Comparison of ENCODE assay signal across 1 cellular context in genomic region chr11:117876341-117877119, GRCh38.
TF ChIP-seq lines count a peak whose summit lies in the region.

A gene with protein sequence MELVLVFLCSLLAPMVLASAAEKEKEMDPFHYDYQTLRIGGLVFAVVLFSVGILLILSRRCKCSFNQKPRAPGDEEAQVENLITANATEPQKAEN (minus strand): TSS chr11:117876658. CDS start chr11:117842776, 33,882 bp downstream.

TF ChIP-seq in WTC11, 78 proteins besides CTCF, POLR2A, EP300 and RAD21 (continued from another document):
- no peak for TF ChIP-seq ZNF281 (CRISPR knock-in tag; IDR thresholded peaks at IDR 0.05)
- TF ChIP-seq USF2 (CRISPR knock-in tag; IDR thresholded peaks at IDR 0.05): no peak
- peak; percentile 55; the same call in 1 of the 2 replicates for TF ChIP-seq ELF4 (CRISPR knock-in tag; IDR thresholded peaks at IDR 0.05; ENCODE audit: low read depth)
- TF ChIP-seq, protein P1, sequence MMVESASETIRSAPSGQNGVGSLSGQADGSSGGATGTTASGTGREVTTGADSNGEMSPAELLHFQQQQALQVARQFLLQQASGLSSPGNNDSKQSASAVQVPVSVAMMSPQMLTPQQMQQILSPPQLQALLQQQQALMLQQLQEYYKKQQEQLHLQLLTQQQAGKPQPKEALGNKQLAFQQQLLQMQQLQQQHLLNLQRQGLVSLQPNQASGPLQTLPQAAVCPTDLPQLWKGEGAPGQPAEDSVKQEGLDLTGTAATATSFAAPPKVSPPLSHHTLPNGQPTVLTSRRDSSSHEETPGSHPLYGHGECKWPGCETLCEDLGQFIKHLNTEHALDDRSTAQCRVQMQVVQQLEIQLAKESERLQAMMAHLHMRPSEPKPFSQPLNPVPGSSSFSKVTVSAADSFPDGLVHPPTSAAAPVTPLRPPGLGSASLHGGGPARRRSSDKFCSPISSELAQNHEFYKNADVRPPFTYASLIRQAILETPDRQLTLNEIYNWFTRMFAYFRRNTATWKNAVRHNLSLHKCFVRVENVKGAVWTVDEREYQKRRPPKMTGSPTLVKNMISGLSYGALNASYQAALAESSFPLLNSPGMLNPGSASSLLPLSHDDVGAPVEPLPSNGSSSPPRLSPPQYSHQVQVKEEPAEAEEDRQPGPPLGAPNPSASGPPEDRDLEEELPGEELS (CRISPR knock-in tag; IDR thresholded peaks at IDR 0.05): no peak
- no peak for TF ChIP-seq ZNF232 (CRISPR knock-in tag; IDR thresholded peaks at IDR 0.05)
- TF ChIP-seq, protein P2, sequence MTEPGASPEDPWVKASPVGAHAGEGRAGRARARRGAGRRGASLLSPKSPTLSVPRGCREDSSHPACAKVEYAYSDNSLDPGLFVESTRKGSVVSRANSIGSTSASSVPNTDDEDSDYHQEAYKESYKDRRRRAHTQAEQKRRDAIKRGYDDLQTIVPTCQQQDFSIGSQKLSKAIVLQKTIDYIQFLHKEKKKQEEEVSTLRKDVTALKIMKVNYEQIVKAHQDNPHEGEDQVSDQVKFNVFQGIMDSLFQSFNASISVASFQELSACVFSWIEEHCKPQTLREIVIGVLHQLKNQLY (CRISPR knock-in tag; IDR thresholded peaks at IDR 0.05): no peak
- TF ChIP-seq CREB1 (CRISPR knock-in tag; IDR thresholded peaks at IDR 0.05): no peak
- no peak for TF ChIP-seq JAZF1 (CRISPR knock-in tag; IDR thresholded peaks at IDR 0.05)
- TF ChIP-seq MYBL2 (CRISPR knock-in tag; IDR thresholded peaks at IDR 0.05): no peak
- TF ChIP-seq ATF6 (CRISPR knock-in tag; IDR thresholded peaks at IDR 0.05): no peak
- no peak for TF ChIP-seq ATF1 (CRISPR knock-in tag; IDR thresholded peaks at IDR 0.05)
- no peak for TF ChIP-seq GABPB1 (CRISPR knock-in tag; IDR thresholded peaks at IDR 0.05)
- no peak for TF ChIP-seq ZBTB21 (CRISPR knock-in tag; IDR thresholded peaks at IDR 0.05; ENCODE audit: borderline replicate concordance)
- no peak for TF ChIP-seq SMAD3 (CRISPR knock-in tag; IDR thresholded peaks at IDR 0.05; ENCODE audit: borderline replicate concordance)
- TF ChIP-seq ZNF671 (CRISPR knock-in tag; IDR thresholded peaks at IDR 0.05): no peak
- no peak for TF ChIP-seq TP53 (CRISPR knock-in tag; IDR thresholded peaks at IDR 0.05)
- TF ChIP-seq MXD4 (CRISPR knock-in tag; IDR thresholded peaks at IDR 0.05; ENCODE audit: borderline replicate concordance): no peak
- TF ChIP-seq, protein P3, sequence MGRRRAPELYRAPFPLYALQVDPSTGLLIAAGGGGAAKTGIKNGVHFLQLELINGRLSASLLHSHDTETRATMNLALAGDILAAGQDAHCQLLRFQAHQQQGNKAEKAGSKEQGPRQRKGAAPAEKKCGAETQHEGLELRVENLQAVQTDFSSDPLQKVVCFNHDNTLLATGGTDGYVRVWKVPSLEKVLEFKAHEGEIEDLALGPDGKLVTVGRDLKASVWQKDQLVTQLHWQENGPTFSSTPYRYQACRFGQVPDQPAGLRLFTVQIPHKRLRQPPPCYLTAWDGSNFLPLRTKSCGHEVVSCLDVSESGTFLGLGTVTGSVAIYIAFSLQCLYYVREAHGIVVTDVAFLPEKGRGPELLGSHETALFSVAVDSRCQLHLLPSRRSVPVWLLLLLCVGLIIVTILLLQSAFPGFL (CRISPR knock-in tag; IDR thresholded peaks at IDR 0.05; ENCODE audit: borderline replicate concordance): no peak
- 0 out of 2 replicates have a peak, but pooled peaks have one; percentile 15 for TF ChIP-seq TEAD1 (CRISPR knock-in tag; IDR thresholded peaks at IDR 0.05)
- peak; percentile 76 for TF ChIP-seq FOXK1 (CRISPR knock-in tag; IDR thresholded peaks at IDR 0.05)
- TF ChIP-seq ZNF425 (CRISPR knock-in tag; conservative IDR thresholded peaks at IDR 0.05): no peak
- TF ChIP-seq SMAD4 (CRISPR knock-in tag; IDR thresholded peaks at IDR 0.05): peak; percentile 63; the same call in 1 of the 2 replicates
- TF ChIP-seq KAT7 (CRISPR knock-in tag; IDR thresholded peaks at IDR 0.05; ENCODE audit: borderline replicate concordance): no peak
- no peak for TF ChIP-seq GRHL2 (CRISPR knock-in tag; IDR thresholded peaks at IDR 0.05; ENCODE audit: insufficient replicate concordance, severe bottlenecking)
- no peak for TF ChIP-seq CBFB (CRISPR knock-in tag; IDR thresholded peaks at IDR 0.05; ENCODE audit: low read depth)
TF ChIP-seq in WTC11: peak in this region for 9.
